Comparison of ENCODE assay signal across 23 cellular contexts in genomic region chr6:98636941-98637340, GRCh38.
DNase-seq lines count a peak whose midpoint lies in the region; ATAC-seq lines count a peak whose summit lies in the region.
"Had no signal": no experiment of that assay in that cellular context is flagged by ENCODE, and none has a peak within 500 bp of the region (broad histone marks: within the 10 kb centered on the region; RNA-seq: fewer than 3 reads in every experiment).

No MANE protein-coding gene starts in this region.

- H3K36me3 ChIP-seq in HAP-1 (replicated peaks) (no peaks in the 10 kb centered on the region), iPS-18a (ENCODE audit: control insufficient read depth, low read depth, low read length) (no peaks in the 10 kb centered on the region)
- H3K36me3 ChIP-seq: heart left ventricle, tibial nerve had no signal

- in situ Hi-C loops in HAP-1 (cut with MboI; ENCODE audit: low sequenced_read_pairs): loop anchor here (25.0 kb wide), 1 partner anchor 200 kb away; the partner anchor contains the start of gene POU3F2

- H3K9ac ChIP-seq in iPS-18a (ENCODE audit: low read length): no peak overlapping the region

- peaks cover 51% of the 10 kb centered on the region for H3K4me1 ChIP-seq in HAP-1
- peaks cover 81% of the 10 kb centered on the region for H3K4me1 ChIP-seq in iPS-18a (ENCODE audit: control insufficient read depth, low read depth, low read length)
- H3K4me1 ChIP-seq: heart left ventricle, psoas muscle had no signal

- H3K27ac ChIP-seq in iPS-18a (ENCODE audit: low read length): peak overlapping the region; percentile 25
- H3K27ac ChIP-seq: heart left ventricle, psoas muscle, skin epidermis, tibial nerve had no signal

- H3K9me3 ChIP-seq in HAP-1 (no peaks in the 10 kb centered on the region), iPS-18a (ENCODE audit: control insufficient read depth, low read depth, low read length) (no peaks in the 10 kb centered on the region)
- H3K9me3 ChIP-seq: heart left ventricle, psoas muscle, tibial nerve had no signal

- H3K27me3 ChIP-seq in HAP-1 (ENCODE audit: low read depth) (no peaks in the 10 kb centered on the region), iPS-18a (ENCODE audit: control insufficient read depth, insufficient read depth, low read length) (no peaks in the 10 kb centered on the region)
- H3K27me3 ChIP-seq: heart left ventricle, tibial nerve had no signal

- no peak overlapping the region for H3K4me3 ChIP-seq in HAP-1
- H3K4me3 ChIP-seq in iPS-18a (ENCODE audit: low read length): no peak overlapping the region
- H3K4me3 ChIP-seq: heart left ventricle, psoas muscle, skin epidermis, tibial nerve had no signal

- ATAC-seq in GM21723 (IDR thresholded peaks at IDR 0.05; ENCODE audit: unreplicated experiment) (no peak), HG02970 (IDR thresholded peaks at IDR 0.05; ENCODE audit: low FRiP score, unreplicated experiment) (no peak)
- ATAC-seq: activated naive CD8-positive, alpha-beta T cell treated with anti-CD3 and anti-CD28 coated beads, Interleukin-2, amount 50 U/mL, for 24 hours; heart left ventricle; psoas muscle; stimulated activated naive CD8-positive, alpha-beta T cell treated with anti-CD3 and anti-CD28 coated beads, Interleukin-15, Interleukin-2, amounts not matched to agents 100 U/mL and 50 U/mL, for 24 hours had no signal

- peak; percentile 24 for DNase-seq in DMS153 treated with DMSO at 0.1 percent for 48 hours (lab: John Stamatoyannopoulos, UW; ENCODE audit: unreplicated experiment)
- DNase-seq in HAP-1 (ENCODE audit: low spot score in 2 of 2): peak; percentile 38 to 89
- DNase-seq in NCI-H774 (lab: John Stamatoyannopoulos, UW): peak; percentile 70
- no peak for DNase-seq in NCI-H1694 (lab: John Stamatoyannopoulos, UW)
- DNase-seq: activated CD4-positive, alpha-beta T cell treated with anti-CD3 and anti-CD28 coated beads, Interleukin-2, amount 50 U/mL, for 1 hour; activated CD8-positive, alpha-beta memory T cell treated with anti-CD3 and anti-CD28 coated beads, Interleukin-2, amount 50 U/mL, for 4 hours; activated naive CD8-positive, alpha-beta T cell treated with anti-CD3 and anti-CD28 coated beads, Interleukin-2, amount 50 U/mL, for 24 hours; CD4-positive, alpha-beta memory T cell; cortex of kidney; DND-41; heart left ventricle; NCI-H2081; NCI-H524 treated with DMSO at 0.1 percent for 48 hours; psoas muscle; Right ventricle myocardium superior; stimulated activated CD4-positive, alpha-beta T cell treated with anti-CD3 and anti-CD28 coated beads, Interleukin-2, amount 100 ng/mL, for 48 hours; stimulated activated naive CD8-positive, alpha-beta T cell treated with anti-CD3 and anti-CD28 coated beads, Interleukin-15, Interleukin-2, amounts not matched to agents 100 U/mL and 50 U/mL, for 24 hours; T-helper 1 cell had no signal
